ENCODE assay signal across 8 cellular contexts in genomic region chr11:35487532-35488078, GRCh38. TPM values are rescaled to one million over a fixed set of nuclear protein-coding genes. Genes with fewer than 3 reads are reported as not detected.
DNase-seq lines count a peak whose midpoint lies in the region; ATAC-seq and TF ChIP-seq lines count a peak whose summit lies in the region.

No MANE protein-coding gene starts in this region.

- peaks cover 4% of the 10 kb centered on the region for H3K36me3 Mint-ChIP-seq in chondrocyte (ENCODE audit: low read depth)

- peaks cover 31% of the 10 kb centered on the region for H3K4me1 Mint-ChIP-seq in chondrocyte (ENCODE audit: low read depth)

- H3K9me3 Mint-ChIP-seq in chondrocyte (ENCODE audit: low read depth): peaks cover 9% of the 10 kb centered on the region

- H3K4me3 ChIP-seq in GM06990 (replicated peaks; ENCODE audit: low read depth, low read length): no peak overlapping the region

- no peaks in the 10 kb centered on the region for H3K27me3 Mint-ChIP-seq in chondrocyte (ENCODE audit: low read depth)

- ATAC-seq in HG02678 (IDR thresholded peaks at IDR 0.05; ENCODE audit: unreplicated experiment): no peak
- ATAC-seq in GM19395 (IDR thresholded peaks at IDR 0.05; ENCODE audit: unreplicated experiment): no peak
- no peak for ATAC-seq in GM18858 (IDR thresholded peaks at IDR 0.05; ENCODE audit: unreplicated experiment)

- no peak overlapping the region for H3K4me3 Mint-ChIP-seq in chondrocyte (ENCODE audit: unreplicated experiment)

- no peak overlapping the region for H3K27ac Mint-ChIP-seq in chondrocyte (ENCODE audit: unreplicated experiment)

- H3K27me3 ChIP-seq in GM06990 (replicated peaks; ENCODE audit: control insufficient read depth, insufficient read depth, low read length): peaks cover 1% of the 10 kb centered on the region; the same call in 1 of the 2 replicates

- TF ChIP-seq CTCF in GM06990 (IDR thresholded peaks at IDR 0.05; ENCODE audit: insufficient read depth, low read length, poor library complexity, severe bottlenecking): peak; percentile 32
- peak; percentile 86 for TF ChIP-seq CTCF in chondrocyte (IDR thresholded peaks at IDR 0.05)

- no peak for DNase-seq in GM06990 (ENCODE audit: extremely low read depth, insufficient read length)
- DNase-seq in NCI-H1092 treated with DMSO at 0.1 percent for 48 hours (lab: John Stamatoyannopoulos, UW): peak; percentile 23
- no peak for DNase-seq in chondrocyte (ENCODE audit: low spot score)
- peak; percentile 20 for DNase-seq in midbrain (lab: John Stamatoyannopoulos, UW)
- no peak for DNase-seq in stimulated activated CD4-positive, alpha-beta T cell treated with anti-CD3 and anti-CD28 coated beads, Interleukin-1b, Interleukin-23, amount 100 ng/mL, for 48 hours

- no peaks in the 10 kb centered on the region for H3K36me3 ChIP-seq in GM06990 (ENCODE audit: control insufficient read depth, insufficient read depth, low read length)

RNA-seq across cellular contexts. Expression of gene PAMR1, which starts 37.8 kb away (rescaled TPM):
- total RNA-seq in chondrocyte: 1.4 to 2.9 TPM (median 1.6 TPM) in 3 replicates

Comparison
In these comparisons a context has a peak if more than half of its experiments do, and no peak if none do; other contexts are left out.
1. DNase-seq: peak in NCI-H1092 treated with DMSO at 0.1 percent for 48 hours (single experiment) and midbrain (single experiment); none in GM06990 (single experiment), chondrocyte (single experiment) and stimulated activated CD4-positive, alpha-beta T cell treated with anti-CD3 and anti-CD28 coated beads, Interleukin-1b, Interleukin-23, amount 100 ng/mL, for 48 hours (single experiment).